In genomic region chr3:155549087-155549486, GRCh38 we compare ENCODE assay signal across 8 cellular contexts.
DNase-seq lines count a peak whose midpoint lies in the region; ATAC-seq and TF ChIP-seq lines count a peak whose summit lies in the region.

No MANE protein-coding gene starts in this region.

- no peak overlapping the region for H3K27ac ChIP-seq in brain microvascular endothelial cell

- H3K36me3 ChIP-seq in adipocyte (ENCODE audit: control insufficient read depth, insufficient read depth, low read length, severe bottlenecking) (no peaks in the 10 kb centered on the region), brain microvascular endothelial cell (replicated peaks) (no peaks in the 10 kb centered on the region)

- H3K4me3 ChIP-seq in adipocyte (ENCODE audit: low read length) (no peak overlapping the region), brain microvascular endothelial cell (ENCODE audit: low read depth, low read length) (no peak overlapping the region)

- DNase-seq in adipocyte (ENCODE audit: low read depth) (peak; percentile 1), NCI-H2227 treated with DMSO at 0.1 percent for 48 hours (lab: John Stamatoyannopoulos, UW) (no peak), iPS-NIHi11 (ENCODE audit: low spot score) (no peak), superior temporal gyrus (ENCODE audit: extremely low spot score) (no peak), brain microvascular endothelial cell (no peak)

- no peak overlapping the region for H3K9ac ChIP-seq in adipocyte (ENCODE audit: low read length)

- in situ Hi-C loops in brain microvascular endothelial cell (cut with HindIII; ENCODE audit: low pct_ligation_motif_present, low sequenced_read_pairs), result no loop called here

- no peaks in the 10 kb centered on the region for H3K9me3 ChIP-seq in adipocyte (ENCODE audit: control insufficient read depth, low read length)

- H3K27me3 ChIP-seq in adipocyte (replicated peaks; ENCODE audit: control insufficient read depth, insufficient read depth, low read length), result no peaks in the 10 kb centered on the region
- no peaks in the 10 kb centered on the region for H3K27me3 ChIP-seq in brain microvascular endothelial cell (replicated peaks)

- ATAC-seq in GM18508 (IDR thresholded peaks at IDR 0.05; ENCODE audit: insufficient read depth, unreplicated experiment), result peak; percentile 92
- ATAC-seq in GM21381 (IDR thresholded peaks at IDR 0.05; ENCODE audit: unreplicated experiment), result peak; percentile 93
- ATAC-seq in HG03097 (IDR thresholded peaks at IDR 0.05; ENCODE audit: low FRiP score, unreplicated experiment), result peak; percentile 97

- no peaks in the 10 kb centered on the region for H3K4me1 ChIP-seq in adipocyte (ENCODE audit: control insufficient read depth, insufficient read depth, low read length)

- no peak for TF ChIP-seq CTCF in brain microvascular endothelial cell (IDR thresholded peaks at IDR 0.05; ENCODE audit: low read depth, low read length, missing control alignments)
